Comparison of ENCODE assay signal across 20 cellular contexts in genomic region chr4:186889876-186890643, GRCh38.
"Had no signal": no experiment of that assay in that cellular context is flagged by ENCODE, and none has a peak within 500 bp of the region (broad histone marks: within the 10 kb centered on the region; RNA-seq: fewer than 3 reads in every experiment).

No MANE protein-coding gene starts in this region.

- H3K27ac ChIP-seq: cardiac muscle cell, foreskin keratinocyte, neutrophil, parathyroid adenoma, right lobe of liver, skin epidermis, tibial nerve had no signal

- H3K4me3 ChIP-seq: cardiac muscle cell, right lobe of liver, skin epidermis, tibial nerve had no signal

- H3K27me3 ChIP-seq: cardiac muscle cell, foreskin keratinocyte, neutrophil, right lobe of liver, tibial nerve had no signal

- H3K4me1 ChIP-seq: parathyroid adenoma, right lobe of liver, tibial nerve had no signal

- H3K27me3 Mint-ChIP-seq: activated CD4-positive, alpha-beta memory T cell treated with anti-CD3 and anti-CD28 coated beads, Interleukin-2, amount 10 ng/mL, durations not matched to agents 7 days and 5 days; activated CD4-positive, alpha-beta T cell treated with anti-CD3 and anti-CD28 coated beads, Interleukin-2, amount 10 ng/mL, durations not matched to agents 24 days and 14 days; activated naive CD8-positive, alpha-beta T cell treated with anti-CD3 and anti-CD28 coated beads, Interleukin-2, amount 50 U/mL, for 24 hours; stimulated activated naive CD8-positive, alpha-beta T cell treated with anti-CD3 and anti-CD28 coated beads, Interleukin-15, amount 100 ng/mL, for 72 hours had no signal

- H3K4me1 Mint-ChIP-seq: activated CD4-positive, alpha-beta memory T cell treated with anti-CD3 and anti-CD28 coated beads, Interleukin-2, amount 10 ng/mL, durations not matched to agents 7 days and 5 days; activated CD4-positive, alpha-beta T cell treated with anti-CD3 and anti-CD28 coated beads, Interleukin-2, amount 10 ng/mL, durations not matched to agents 24 days and 14 days; activated naive CD8-positive, alpha-beta T cell treated with anti-CD3 and anti-CD28 coated beads, Interleukin-2, amount 50 U/mL, for 24 hours; immature natural killer cell; stimulated activated effector memory CD8-positive, alpha-beta T cell treated with anti-CD3 and anti-CD28 coated beads, Interleukin-12 subunit alpha, Interleukin-12 subunit beta, amount 100 ng/mL, for 72 hours; stimulated activated naive CD8-positive, alpha-beta T cell treated with anti-CD3 and anti-CD28 coated beads, Interleukin-15, amount 100 ng/mL, for 72 hours had no signal

- ATAC-seq: activated CD4-positive, CD25-positive, alpha-beta regulatory T cell treated with anti-CD3 and anti-CD28 coated beads, Interleukin-2, amount 50 U/mL, for 24 hours; activated naive CD8-positive, alpha-beta T cell treated with anti-CD3 and anti-CD28 coated beads, Interleukin-2, amount 50 U/mL, for 24 hours; foreskin keratinocyte; left ventricle myocardium superior; stimulated activated effector memory CD8-positive, alpha-beta T cell treated with anti-CD3 and anti-CD28 coated beads, Interleukin-12 subunit alpha, Interleukin-12 subunit beta, amount 100 ng/mL, for 72 hours had no signal

- H3K4me3 Mint-ChIP-seq: activated CD4-positive, alpha-beta memory T cell treated with anti-CD3 and anti-CD28 coated beads, Interleukin-2, amount 10 ng/mL, durations not matched to agents 7 days and 5 days; activated CD4-positive, alpha-beta T cell treated with anti-CD3 and anti-CD28 coated beads, Interleukin-2, amount 10 ng/mL, durations not matched to agents 24 days and 14 days; activated naive CD8-positive, alpha-beta T cell treated with anti-CD3 and anti-CD28 coated beads, Interleukin-2, amount 50 U/mL, for 24 hours; immature natural killer cell; stimulated activated effector memory CD8-positive, alpha-beta T cell treated with anti-CD3 and anti-CD28 coated beads, Interleukin-12 subunit alpha, Interleukin-12 subunit beta, amount 100 ng/mL, for 72 hours; stimulated activated naive CD8-positive, alpha-beta T cell treated with anti-CD3 and anti-CD28 coated beads, Interleukin-15, amount 100 ng/mL, for 72 hours had no signal

- H3K36me3 ChIP-seq: cardiac muscle cell, neutrophil, right lobe of liver had no signal

- H3K9me3 ChIP-seq: neutrophil, right lobe of liver had no signal

- H3K27ac Mint-ChIP-seq: activated CD4-positive, alpha-beta memory T cell treated with anti-CD3 and anti-CD28 coated beads, Interleukin-2, amount 10 ng/mL, durations not matched to agents 7 days and 5 days; activated CD4-positive, alpha-beta T cell treated with anti-CD3 and anti-CD28 coated beads, Interleukin-2, amount 10 ng/mL, durations not matched to agents 24 days and 14 days; activated naive CD8-positive, alpha-beta T cell treated with anti-CD3 and anti-CD28 coated beads, Interleukin-2, amount 50 U/mL, for 24 hours; immature natural killer cell; stimulated activated effector memory CD8-positive, alpha-beta T cell treated with anti-CD3 and anti-CD28 coated beads, Interleukin-12 subunit alpha, Interleukin-12 subunit beta, amount 100 ng/mL, for 72 hours; stimulated activated naive CD8-positive, alpha-beta T cell treated with anti-CD3 and anti-CD28 coated beads, Interleukin-15, amount 100 ng/mL, for 72 hours had no signal

- H3K36me3 Mint-ChIP-seq: stimulated activated effector memory CD8-positive, alpha-beta T cell treated with anti-CD3 and anti-CD28 coated beads, Interleukin-12 subunit alpha, Interleukin-12 subunit beta, amount 100 ng/mL, for 72 hours had no signal

- DNase-seq: activated CD4-positive, alpha-beta memory T cell treated with anti-CD3 and anti-CD28 coated beads, Interleukin-2, amount 10 ng/mL, durations not matched to agents 7 days and 5 days; activated CD4-positive, alpha-beta T cell treated with anti-CD3 and anti-CD28 coated beads, Interleukin-2, amount 10 ng/mL, durations not matched to agents 24 days and 14 days; activated effector memory CD4-positive, alpha-beta T cell treated with anti-CD3 and anti-CD28 coated beads, Interleukin-2, amount 50 U/mL, for 16 hours; activated naive CD4-positive, alpha-beta T cell treated with anti-CD3 and anti-CD28 coated beads, Interleukin-2, amount 50 U/mL, for 16 hours; activated naive CD8-positive, alpha-beta T cell treated with anti-CD3 and anti-CD28 coated beads, Interleukin-2, amount 50 U/mL, for 24 hours; erythroblast; foreskin keratinocyte; immature natural killer cell; kidney glomerular epithelial cell; left ventricle myocardium superior; right lobe of liver; stimulated activated CD4-positive, alpha-beta T cell treated with anti-CD3 and anti-CD28 coated beads, Interleukin-2, amount 100 ng/mL, for 24 hours; stimulated activated naive CD8-positive, alpha-beta T cell treated with anti-CD3 and anti-CD28 coated beads, Interleukin-15, amount 100 ng/mL, for 72 hours had no signal
